In the genomic region with DNA sequence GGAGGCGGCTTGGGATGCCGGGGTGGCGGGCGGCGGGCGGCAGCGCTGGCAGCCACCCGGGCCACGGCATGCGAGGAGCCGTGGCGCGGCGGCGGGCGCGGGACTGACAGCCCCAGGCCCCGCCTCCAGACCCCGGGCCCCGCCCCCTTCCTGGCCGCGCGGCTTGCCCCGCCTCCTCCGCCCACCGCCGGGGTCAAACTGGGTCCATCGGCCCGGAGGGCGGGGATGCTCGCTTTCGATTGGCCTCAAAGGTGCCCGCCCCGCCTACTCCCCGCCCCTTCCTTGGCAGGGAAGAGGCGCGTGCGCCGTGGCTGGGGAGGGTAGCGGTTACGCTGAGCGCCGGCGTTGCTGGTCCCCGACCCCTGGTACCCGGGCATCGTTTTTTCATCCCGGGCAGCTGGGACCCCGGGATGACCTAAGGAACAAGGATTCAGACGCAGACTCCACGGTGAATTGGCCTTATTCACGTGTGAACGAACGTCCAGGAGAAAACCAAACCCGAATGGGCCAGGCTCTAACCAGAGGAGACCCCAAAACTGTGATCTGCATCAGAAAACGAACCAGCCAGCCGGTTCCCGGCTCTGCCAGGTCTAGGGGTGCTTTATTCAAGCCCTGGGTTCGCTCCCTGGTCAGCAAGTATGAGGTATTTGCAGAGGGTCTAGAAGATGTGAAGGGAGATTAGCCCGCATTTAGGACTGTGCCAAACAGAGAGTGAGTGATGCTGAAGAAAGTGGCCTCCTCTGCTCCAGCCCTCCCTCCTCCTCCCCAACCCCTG, we compare ENCODE assay signal across 8 cellular contexts.
A peak's percentile ranks its signal among the peaks of the same experiment; 100 is the strongest.
DNase-seq lines count a peak whose midpoint lies in the region; ATAC-seq, FAIRE-seq and TF ChIP-seq lines count a peak whose summit lies in the region.

No MANE protein-coding gene starts in this region.

- TF ChIP-seq CTCF in D721Med (IDR thresholded peaks at IDR 0.05; ENCODE audit: insufficient read depth, missing control alignments) = no peak
- TF ChIP-seq CTCF in epithelial cell of esophagus (IDR thresholded peaks at IDR 0.05; ENCODE audit: insufficient read depth, low read depth, low read length, missing control alignments) = no peak

- no peak overlapping the region for H3K27ac ChIP-seq in HUES6 (ENCODE audit: low read depth, low read length)

- no peaks in the 10 kb centered on the region for H3K9me3 ChIP-seq in HUES6 (ENCODE audit: control insufficient read depth, insufficient read depth, low read depth, low read length)

- no peaks in the 10 kb centered on the region for H3K36me3 ChIP-seq in HUES6 (ENCODE audit: control insufficient read depth, insufficient read depth, low read length)

- DNase-seq in D721Med (ENCODE audit: insufficient read length, low spot score) = peak; percentile 73
- peak; percentile 80 for DNase-seq in NOMO-1 treated with dmso at 0.1 percent for 144 hours (lab: John Stamatoyannopoulos, UW; ENCODE audit: unreplicated experiment)
- DNase-seq in activated CD8-positive, alpha-beta memory T cell treated with anti-CD3 and anti-CD28 coated beads, Interleukin-2, amount 50 U/mL, for 48 hours = peak; percentile 99
- peak; percentile 94 for DNase-seq in epithelial cell of esophagus (ENCODE audit: low read depth)
- peak; percentile 84 for DNase-seq in middle frontal gyrus (ENCODE audit: extremely low spot score, low spot score)
- peak; percentile 96 to 97 for DNase-seq in stimulated activated CD8-positive, alpha-beta memory T cell treated with anti-CD3 and anti-CD28 coated beads, Interleukin-15, amount 100 ng/mL, for 48 hours (ENCODE audit: low read depth in 2 of 2)

- no peaks in the 10 kb centered on the region for H3K4me1 ChIP-seq in HUES6 (ENCODE audit: control insufficient read depth, insufficient read depth, low read length)

- FAIRE-seq in D721Med (lab: Jason Lieb, UNC) = no peak

- H3K4me3 ChIP-seq in HUES6 (ENCODE audit: low read depth, low read length) = peak overlapping the region; percentile 96
- H3K4me3 ChIP-seq in epithelial cell of esophagus (ENCODE audit: low read length) = peak overlapping the region; percentile 54

- peak; percentile 92 for ATAC-seq in GM21515 (IDR thresholded peaks at IDR 0.05; ENCODE audit: unreplicated experiment)

- peaks cover 59% of the 10 kb centered on the region for H3K27me3 ChIP-seq in HUES6 (ENCODE audit: control insufficient read depth, insufficient read depth, low read length)

- H3K9ac ChIP-seq in HUES6 (ENCODE audit: low read length) = no peak overlapping the region
